ENCODE assay signal across 1 cellular context in the genomic region with DNA sequence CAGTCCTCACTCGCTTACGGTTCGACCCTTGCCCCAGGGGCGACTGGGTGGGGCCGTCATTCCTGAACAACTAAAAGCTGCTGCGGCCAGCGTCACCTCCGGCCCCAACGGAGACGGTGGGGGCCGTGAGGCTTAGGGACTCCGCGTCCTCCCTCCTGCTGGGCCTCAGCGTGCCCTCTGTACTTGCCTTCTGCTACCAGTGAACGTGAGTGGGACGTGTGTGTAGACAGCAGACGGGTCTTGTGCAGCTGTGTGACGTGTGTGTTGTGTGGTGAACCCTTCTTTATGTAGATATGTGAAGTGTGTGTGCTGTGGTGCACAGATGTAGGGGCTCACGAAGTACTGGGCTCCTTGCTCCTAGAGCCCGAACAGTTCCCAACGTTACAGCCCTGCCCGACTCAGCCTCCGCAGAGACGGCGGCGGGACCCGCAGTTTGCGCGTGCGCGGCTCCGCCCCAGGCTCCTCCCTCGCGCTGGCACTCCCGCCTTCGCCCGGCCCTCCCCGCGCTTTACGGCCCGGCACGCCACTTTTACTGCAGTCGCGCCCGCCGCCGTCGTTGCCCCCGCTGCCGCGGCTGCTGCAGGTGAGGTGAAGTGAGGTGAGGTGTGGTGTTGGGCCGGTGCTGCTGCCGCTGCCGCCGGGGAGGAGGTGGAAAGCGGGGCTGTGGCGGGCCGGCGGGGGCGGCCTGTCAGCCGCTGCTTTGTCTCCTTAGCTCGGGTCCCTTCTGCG.
TF ChIP-seq lines count a peak whose summit lies in the region.

Gene PHAF1 (plus strand): TSS at position 535 of the 729 bp plus-strand sequence. CDS start 235 bp downstream, outside the sequence.

TF ChIP-seq in GM23338, 12 proteins besides CTCF, POLR2A, EP300 and RAD21 (continued from another document):
- TF ChIP-seq, protein P1, sequence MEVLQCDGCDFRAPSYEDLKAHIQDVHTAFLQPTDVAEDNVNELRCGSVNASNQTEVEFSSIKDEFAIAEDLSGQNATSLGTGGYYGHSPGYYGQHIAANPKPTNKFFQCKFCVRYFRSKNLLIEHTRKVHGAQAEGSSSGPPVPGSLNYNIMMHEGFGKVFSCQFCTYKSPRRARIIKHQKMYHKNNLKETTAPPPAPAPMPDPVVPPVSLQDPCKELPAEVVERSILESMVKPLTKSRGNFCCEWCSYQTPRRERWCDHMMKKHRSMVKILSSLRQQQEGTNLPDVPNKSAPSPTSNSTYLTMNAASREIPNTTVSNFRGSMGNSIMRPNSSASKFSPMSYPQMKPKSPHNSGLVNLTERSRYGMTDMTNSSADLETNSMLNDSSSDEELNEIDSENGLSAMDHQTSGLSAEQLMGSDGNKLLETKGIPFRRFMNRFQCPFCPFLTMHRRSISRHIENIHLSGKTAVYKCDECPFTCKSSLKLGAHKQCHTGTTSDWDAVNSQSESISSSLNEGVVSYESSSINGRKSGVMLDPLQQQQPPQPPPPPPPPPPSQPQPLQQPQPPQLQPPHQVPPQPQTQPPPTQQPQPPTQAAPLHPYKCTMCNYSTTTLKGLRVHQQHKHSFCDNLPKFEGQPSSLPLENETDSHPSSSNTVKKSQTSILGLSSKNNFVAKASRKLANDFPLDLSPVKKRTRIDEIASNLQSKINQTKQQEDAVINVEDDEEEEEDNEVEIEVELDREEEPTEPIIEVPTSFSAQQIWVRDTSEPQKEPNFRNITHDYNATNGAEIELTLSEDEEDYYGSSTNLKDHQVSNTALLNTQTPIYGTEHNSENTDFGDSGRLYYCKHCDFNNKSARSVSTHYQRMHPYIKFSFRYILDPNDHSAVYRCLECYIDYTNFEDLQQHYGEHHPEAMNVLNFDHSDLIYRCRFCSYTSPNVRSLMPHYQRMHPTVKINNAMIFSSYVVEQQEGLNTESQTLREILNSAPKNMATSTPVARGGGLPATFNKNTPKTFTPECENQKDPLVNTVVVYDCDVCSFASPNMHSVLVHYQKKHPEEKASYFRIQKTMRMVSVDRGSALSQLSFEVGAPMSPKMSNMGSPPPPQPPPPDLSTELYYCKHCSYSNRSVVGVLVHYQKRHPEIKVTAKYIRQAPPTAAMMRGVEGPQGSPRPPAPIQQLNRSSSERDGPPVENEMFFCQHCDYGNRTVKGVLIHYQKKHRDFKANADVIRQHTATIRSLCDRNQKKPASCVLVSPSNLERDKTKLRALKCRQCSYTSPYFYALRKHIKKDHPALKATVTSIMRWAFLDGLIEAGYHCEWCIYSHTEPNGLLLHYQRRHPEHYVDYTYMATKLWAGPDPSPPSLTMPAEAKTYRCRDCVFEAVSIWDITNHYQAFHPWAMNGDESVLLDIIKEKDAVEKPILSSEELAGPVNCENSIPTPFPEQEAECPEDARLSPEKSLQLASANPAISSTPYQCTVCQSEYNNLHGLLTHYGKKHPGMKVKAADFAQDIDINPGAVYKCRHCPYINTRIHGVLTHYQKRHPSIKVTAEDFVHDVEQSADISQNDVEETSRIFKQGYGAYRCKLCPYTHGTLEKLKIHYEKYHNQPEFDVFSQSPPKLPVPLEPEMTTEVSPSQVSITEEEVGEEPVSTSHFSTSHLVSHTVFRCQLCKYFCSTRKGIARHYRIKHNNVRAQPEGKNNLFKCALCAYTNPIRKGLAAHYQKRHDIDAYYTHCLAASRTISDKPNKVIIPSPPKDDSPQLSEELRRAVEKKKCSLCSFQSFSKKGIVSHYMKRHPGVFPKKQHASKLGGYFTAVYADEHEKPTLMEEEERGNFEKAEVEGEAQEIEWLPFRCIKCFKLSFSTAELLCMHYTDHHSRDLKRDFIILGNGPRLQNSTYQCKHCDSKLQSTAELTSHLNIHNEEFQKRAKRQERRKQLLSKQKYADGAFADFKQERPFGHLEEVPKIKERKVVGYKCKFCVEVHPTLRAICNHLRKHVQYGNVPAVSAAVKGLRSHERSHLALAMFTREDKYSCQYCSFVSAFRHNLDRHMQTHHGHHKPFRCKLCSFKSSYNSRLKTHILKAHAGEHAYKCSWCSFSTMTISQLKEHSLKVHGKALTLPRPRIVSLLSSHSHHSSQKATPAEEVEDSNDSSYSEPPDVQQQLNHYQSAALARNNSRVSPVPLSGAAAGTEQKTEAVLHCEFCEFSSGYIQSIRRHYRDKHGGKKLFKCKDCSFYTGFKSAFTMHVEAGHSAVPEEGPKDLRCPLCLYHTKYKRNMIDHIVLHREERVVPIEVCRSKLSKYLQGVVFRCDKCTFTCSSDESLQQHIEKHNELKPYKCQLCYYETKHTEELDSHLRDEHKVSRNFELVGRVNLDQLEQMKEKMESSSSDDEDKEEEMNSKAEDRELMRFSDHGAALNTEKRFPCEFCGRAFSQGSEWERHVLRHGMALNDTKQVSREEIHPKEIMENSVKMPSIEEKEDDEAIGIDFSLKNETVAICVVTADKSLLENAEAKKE (CRISPR knock-in tag; IDR thresholded peaks at IDR 0.05): no peak
- TF ChIP-seq ZNF331 (CRISPR knock-in tag; IDR thresholded peaks at IDR 0.05; ENCODE audit: low read depth) (no peak), POLR2AphosphoS5 (IDR thresholded peaks at IDR 0.05; ENCODE audit: low read depth) (peak; percentile 97), CREB1 (CRISPR knock-in tag; IDR thresholded peaks at IDR 0.05; ENCODE audit: low read depth) (0 out of 2 replicates have a peak, but pooled peaks have one; percentile 10), ZNF114 (CRISPR knock-in tag; IDR thresholded peaks at IDR 0.05) (no peak), EZH2 (IDR thresholded peaks at IDR 0.05; ENCODE audit: low read depth, unreplicated experiment) (no peak), EZH2phosphoT487 (IDR thresholded peaks at IDR 0.05; ENCODE audit: unreplicated experiment) (no peak), REST (IDR thresholded peaks at IDR 0.05; ENCODE audit: unreplicated experiment) (no peak), ETS1 (IDR thresholded peaks at IDR 0.05) (peak; percentile 72; the same call in 1 of the 2 replicates), NANOG (IDR thresholded peaks at IDR 0.05; ENCODE audit: borderline replicate concordance) (no peak), STAT1 (IDR thresholded peaks at IDR 0.05; ENCODE audit: unreplicated experiment) (no peak)
